Comparison of ENCODE assay signal across 8 cellular contexts in the genomic region with DNA sequence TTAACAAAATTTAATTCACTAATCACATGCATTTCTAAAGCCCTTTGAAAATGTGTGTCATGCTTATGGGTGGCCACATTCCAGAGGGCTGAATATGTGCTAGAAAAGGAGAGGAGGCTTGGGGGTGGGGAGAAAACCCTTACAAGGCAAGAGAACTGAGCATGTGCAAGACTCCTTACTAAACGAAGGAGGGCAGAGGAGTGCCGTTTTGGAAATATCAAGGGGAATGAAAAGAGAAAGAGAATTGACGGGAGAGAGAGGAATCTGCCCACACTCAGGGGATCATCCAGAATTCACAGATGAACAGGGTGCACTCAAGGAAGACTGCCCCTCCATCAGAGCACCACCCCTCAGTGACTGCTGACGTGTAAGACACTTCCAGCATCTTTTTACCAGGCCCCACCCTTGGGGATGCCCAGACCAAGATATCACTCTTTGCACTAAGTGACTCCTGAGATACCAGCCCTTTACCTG. TPM values are rescaled to one million over a fixed set of nuclear protein-coding genes. Genes with fewer than 3 reads are reported as not detected.
DNase-seq lines count a peak whose midpoint lies in the region; ATAC-seq and TF ChIP-seq lines count a peak whose summit lies in the region.

No MANE protein-coding gene starts in this region.

- CTCF ChIA-PET in MCF 10A (lab: Yijun Ruan, JAX), result interaction anchor here (1.4 kb wide), 1 partner anchor 24 kb away, joined by 6 read pairs; no protein-coding TSS in a partner anchor
- CTCF ChIA-PET in activated CD4-positive, alpha-beta memory T cell treated with anti-CD3 and anti-CD28 coated beads for 36 hours (lab: Charles Lee), result no interaction called here

- H3K27me3 Mint-ChIP-seq in MCF 10A (ENCODE audit: insufficient read depth, unreplicated experiment) (no peaks in the 10 kb centered on the region), CD14-positive monocyte (ENCODE audit: low read depth in 3 of 3) (peaks cover 0 to 1% (median 0%) of the 10 kb centered on the region in 3 donors)
- no peaks in the 10 kb centered on the region for H3K27me3 Mint-ChIP-seq in activated CD4-positive, alpha-beta memory T cell treated with anti-CD3 and anti-CD28 coated beads for 36 hours

- H3K9me3 Mint-ChIP-seq in MCF 10A (ENCODE audit: unreplicated experiment) (no peaks in the 10 kb centered on the region), CD14-positive monocyte (peaks cover 0 to 3% (median 0%) of the 10 kb centered on the region in 7 donors)
- H3K9me3 Mint-ChIP-seq in activated CD4-positive, alpha-beta memory T cell treated with anti-CD3 and anti-CD28 coated beads for 36 hours, result no peaks in the 10 kb centered on the region

- H3K27ac ChIP-seq in thoracic aorta, result peak overlapping the region; percentile 74 to 80

- H3K36me3 Mint-ChIP-seq in MCF 10A (ENCODE audit: insufficient read depth, unreplicated experiment) (no peaks in the 10 kb centered on the region), CD14-positive monocyte (no peaks in the 10 kb centered on the region)
- no peaks in the 10 kb centered on the region for H3K36me3 Mint-ChIP-seq in activated CD4-positive, alpha-beta memory T cell treated with anti-CD3 and anti-CD28 coated beads for 36 hours

- H3K4me1 ChIP-seq in thoracic aorta (ENCODE audit: control insufficient read depth in 1 of 2, low read depth in 2 of 2), result peaks cover 16 to 22% of the 10 kb centered on the region in 2 donors

- peak; percentile 72 for ATAC-seq in thoracic aorta (ENCODE audit: insufficient number of reproducible peaks, low FRiP score, low read depth)
- ATAC-seq in HG03342 (IDR thresholded peaks at IDR 0.05; ENCODE audit: unreplicated experiment), result no peak

- POLR2A ChIA-PET in MCF 10A (lab: Yijun Ruan, JAX), result interaction anchor here (0.7 to 3.0 kb wide), 7 partner anchors 15 to 99 kb away, joined by 3 to 53 read pairs (median 14); partner anchors contain the start of gene TSC22D2
- POLR2A ChIA-PET in activated CD4-positive, alpha-beta memory T cell treated with anti-CD3 and anti-CD28 coated beads for 36 hours (lab: Charles Lee), result no interaction called here

- no peaks in the 10 kb centered on the region for H3K36me3 ChIP-seq in thoracic aorta

- H3K4me1 Mint-ChIP-seq in MCF 10A (ENCODE audit: insufficient read depth, unreplicated experiment) (peaks cover 36% of the 10 kb centered on the region), CD14-positive monocyte (peaks cover 12% of the 10 kb centered on the region)
- peaks cover 4% of the 10 kb centered on the region for H3K4me1 Mint-ChIP-seq in activated CD4-positive, alpha-beta memory T cell treated with anti-CD3 and anti-CD28 coated beads for 36 hours (ENCODE audit: low read depth)

- BruUV-seq in MCF 10A (replicated peaks; lab: Mats Ljungman, UMichigan), result no TSS peak

- peak overlapping the region; percentile 79 for H3K27ac Mint-ChIP-seq in MCF 10A (ENCODE audit: low read depth, unreplicated experiment)
- peak overlapping the region in 2 of 7 donors; percentile 18 to 31 for H3K27ac Mint-ChIP-seq in CD14-positive monocyte
- H3K27ac Mint-ChIP-seq in activated CD4-positive, alpha-beta memory T cell treated with anti-CD3 and anti-CD28 coated beads for 36 hours, result no peak overlapping the region

- H3K27me3 ChIP-seq in thoracic aorta (replicated peaks; ENCODE audit: insufficient read depth), result no peaks in the 10 kb centered on the region

- DNase-seq in HT-29 (ENCODE audit: low spot score), result peak; percentile 86
- peak; percentile 95 for DNase-seq in MCF 10A (ENCODE audit: unreplicated experiment)
- peak; percentile 91 for DNase-seq in islet precursor cell
- DNase-seq in thoracic aorta (ENCODE audit: low spot score), result peak; percentile 70
- no peak for DNase-seq in activated CD4-positive, alpha-beta T cell treated with anti-CD3 and anti-CD28 coated beads for 48 hours
- DNase-seq in CD14-positive monocyte (ENCODE audit: low spot score), result no peak
- no peak for DNase-seq in activated CD4-positive, alpha-beta memory T cell treated with anti-CD3 and anti-CD28 coated beads for 36 hours

- H3K9me3 ChIP-seq in thoracic aorta, result no peaks in the 10 kb centered on the region

- peak overlapping the region; percentile 64 for H3K4me3 ChIP-seq in thoracic aorta

- H3K4me3 Mint-ChIP-seq in MCF 10A (ENCODE audit: unreplicated experiment), result peak overlapping the region; percentile 69
- no peak overlapping the region for H3K4me3 Mint-ChIP-seq in CD14-positive monocyte
- H3K4me3 Mint-ChIP-seq in activated CD4-positive, alpha-beta memory T cell treated with anti-CD3 and anti-CD28 coated beads for 36 hours, result no peak overlapping the region

- intact Hi-C loops in MCF 10A (cut with micrococcal nuclease) (loop anchor here (1.0 to 5.0 kb wide), 6 partner anchors 25 to 131 kb away; partner anchors contain the start of gene TSC22D2), CD14-positive monocyte (cut with micrococcal nuclease) (no loop called here)
- intact Hi-C loops in activated CD4-positive, alpha-beta memory T cell treated with anti-CD3 and anti-CD28 coated beads for 36 hours (cut with micrococcal nuclease), result no loop called here

- TF ChIP-seq CTCF in MCF 10A (IDR thresholded peaks at IDR 0.05; ENCODE audit: unreplicated experiment) (no peak), thoracic aorta (IDR thresholded peaks at IDR 0.05) (no peak), CD14-positive monocyte (IDR thresholded peaks at IDR 0.05) (no peak)

RNA-seq across cellular contexts. Expression of gene TSC22D2, which starts 37.9 kb away (rescaled TPM):
- 5.7 and 6.0 TPM in 2 replicates for total RNA-seq in HT-29 (2014; rRNA removed; shearing (Covaris generic))
- total RNA-seq in MCF 10A (2022) (31.2 and 36.2 TPM in 2 replicates), thoracic aorta (10 to 100 TPM; 22.2 to 35.8 TPM)
- polyA plus RNA-seq in CD14-positive monocyte, result 1 to 10 TPM; 5.1 to 5.7 TPM
- 10 to 100 TPM; 12.3 to 13.7 TPM for total RNA-seq in activated CD4-positive, alpha-beta memory T cell treated with anti-CD3 and anti-CD28 coated beads for 36 hours

Comparison
In these comparisons a context has a peak if more than half of its experiments do, and no peak if none do; other contexts are left out.
1. DNase-seq: peak in HT-29 (single experiment), MCF 10A (single experiment), islet precursor cell (single experiment) and thoracic aorta (single experiment); none in activated CD4-positive, alpha-beta T cell treated with anti-CD3 and anti-CD28 coated beads for 48 hours (single experiment), CD14-positive monocyte (single experiment) and activated CD4-positive, alpha-beta memory T cell treated with anti-CD3 and anti-CD28 coated beads for 36 hours (single experiment).